ENCODE assay signal across 8 cellular contexts in the genomic region with DNA sequence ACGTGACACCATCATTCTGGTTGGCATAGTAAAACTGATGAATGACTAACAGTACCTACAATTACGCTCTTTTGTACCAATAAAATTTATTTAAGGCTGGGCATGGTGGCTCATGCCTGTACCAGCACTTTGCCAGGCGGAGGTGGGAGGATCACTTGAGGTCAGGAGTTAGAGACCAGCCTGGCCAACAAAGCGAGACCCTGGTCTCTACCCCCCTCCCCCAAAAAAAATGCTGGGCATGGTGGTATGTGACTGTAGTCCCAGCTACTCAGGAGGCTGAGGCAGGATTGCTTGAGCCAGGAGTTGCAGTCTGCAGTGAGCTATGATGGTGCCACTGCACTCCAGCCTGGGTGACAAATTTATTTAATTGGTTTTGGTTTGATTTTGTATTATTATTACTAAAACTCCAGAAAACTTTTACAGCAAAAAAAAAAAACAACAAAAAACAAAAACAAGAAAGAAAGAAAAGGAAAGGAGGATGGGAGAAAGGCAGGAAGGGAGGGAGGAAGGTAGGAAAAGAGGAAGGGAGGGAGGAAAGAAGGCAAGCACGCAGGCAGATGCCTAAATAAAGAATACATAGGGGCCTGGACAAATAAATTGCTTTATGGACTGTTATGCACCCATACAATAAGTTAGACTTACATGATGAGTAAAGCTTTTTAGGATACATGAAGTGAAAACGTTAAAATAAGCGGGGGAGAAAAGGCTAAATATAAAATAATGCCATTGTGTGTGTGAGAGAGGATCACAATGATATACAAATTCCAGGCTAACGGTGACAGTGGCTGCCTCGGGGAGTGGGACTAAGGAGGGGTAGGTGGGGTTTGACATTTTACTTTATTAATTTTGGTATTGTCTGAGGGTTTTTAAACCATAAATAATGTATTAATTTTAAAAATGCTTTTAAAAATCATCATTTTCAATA. TPM values are rescaled to one million over a fixed set of nuclear protein-coding genes. Genes with fewer than 3 reads are reported as not detected.
A peak's percentile ranks its signal among the peaks of the same experiment; 100 is the strongest.
DNase-seq lines count a peak whose midpoint lies in the region; ATAC-seq and TF ChIP-seq lines count a peak whose summit lies in the region.

No MANE protein-coding gene starts in this region.

- peaks cover 9% of the 10 kb centered on the region for H3K4me1 ChIP-seq in HAP-1
- H3K4me1 ChIP-seq in foreskin keratinocyte = peaks cover 7% of the 10 kb centered on the region
- peaks cover 12% of the 10 kb centered on the region for H3K4me1 ChIP-seq in skeletal muscle satellite cell (ENCODE audit: control insufficient read depth, insufficient read depth, low read length)
- H3K4me1 ChIP-seq in body of pancreas = peaks cover 16% of the 10 kb centered on the region

- TF ChIP-seq CTCF in foreskin keratinocyte (conservative IDR thresholded peaks at IDR 0.05) (no peak), body of pancreas (IDR thresholded peaks at IDR 0.05) (no peak)

- H3K9ac ChIP-seq in SK-N-MC (ENCODE audit: insufficient read length) = peak overlapping the region; percentile 47
- peak overlapping the region; percentile 92 for H3K9ac ChIP-seq in skeletal muscle satellite cell (ENCODE audit: low read depth, low read length)

- ATAC-seq in foreskin keratinocyte (no peak), body of pancreas (no peak), HG03280 (IDR thresholded peaks at IDR 0.05; ENCODE audit: unreplicated experiment) (no peak)

- H3K4me3 ChIP-seq in HAP-1 = peak overlapping the region; percentile 65
- peak overlapping the region; percentile 77 for H3K4me3 ChIP-seq in SK-N-MC
- peak overlapping the region; percentile 96 for H3K4me3 ChIP-seq in skeletal muscle satellite cell (ENCODE audit: low read length)
- H3K4me3 ChIP-seq in body of pancreas = peak overlapping the region in 1 of 2 donors; percentile 86

- no peak for DNase-seq in HAP-1 (ENCODE audit: low spot score in 2 of 2)
- no peak for DNase-seq in SK-N-MC (ENCODE audit: low read depth, low spot score)
- no peak for DNase-seq in foreskin keratinocyte
- DNase-seq in EL = no peak
- no peak for DNase-seq in cerebellar cortex (ENCODE audit: low spot score)
- DNase-seq in body of pancreas = no peak

- no peak overlapping the region for H3K27ac ChIP-seq in SK-N-MC
- peak overlapping the region; percentile 1 for H3K27ac ChIP-seq in foreskin keratinocyte
- H3K27ac ChIP-seq in body of pancreas = peak overlapping the region in 2 of 4 donors; percentile 34 to 80

- H3K27me3 ChIP-seq in HAP-1 (ENCODE audit: low read depth) (no peaks in the 10 kb centered on the region), foreskin keratinocyte (no peaks in the 10 kb centered on the region), skeletal muscle satellite cell (ENCODE audit: control insufficient read depth, insufficient read depth, low read length) (peaks cover 7% of the 10 kb centered on the region), body of pancreas (no peaks in the 10 kb centered on the region)

- in situ Hi-C loops in HAP-1 (cut with MboI; ENCODE audit: low sequenced_read_pairs) = no loop called here

- no peak for TF ChIP-seq POLR2A in body of pancreas (IDR thresholded peaks at IDR 0.05)

- H3K9me3 ChIP-seq in HAP-1 (no peaks in the 10 kb centered on the region), SK-N-MC (ENCODE audit: low read depth, low read length) (no peaks in the 10 kb centered on the region), skeletal muscle satellite cell (replicated peaks; ENCODE audit: low read length) (no peaks in the 10 kb centered on the region), body of pancreas (no peaks in the 10 kb centered on the region)

- H3K4me2 ChIP-seq in skeletal muscle satellite cell (ENCODE audit: low read length) = peak overlapping the region; percentile 88

- H3K36me3 ChIP-seq in HAP-1 (replicated peaks) (peaks cover 20% of the 10 kb centered on the region), SK-N-MC (ENCODE audit: insufficient read depth, low read length) (peaks cover 15% of the 10 kb centered on the region; the same call in 1 of the 2 replicates), skeletal muscle satellite cell (ENCODE audit: insufficient read depth, low read length) (peaks cover 24% of the 10 kb centered on the region), body of pancreas (replicated peaks in 1 of 2; ENCODE audit: insufficient read depth in 1 of 2, low read depth in 2 of 2) (peaks cover 0 to 14% of the 10 kb centered on the region in 2 donors)

- 53 to 55% methylated on average over 9 of the region's 9 CpGs for whole genome bisulfite sequencing in body of pancreas, 2 donors

- intact Hi-C loops in body of pancreas (cut with DNase I) = no loop called here

RNA-seq across cellular contexts. Expression of a gene that starts 0.7 kb away (rescaled TPM):
- total RNA-seq in foreskin keratinocyte (6.9 and 7.5 TPM in 2 replicates), body of pancreas (10 to 100 TPM in 1 of 2 donors, 1 to 10 TPM in 1; 9.1 to 10.9 TPM)
- 4.9 and 5.5 TPM in 2 replicates for polyA plus RNA-seq in foreskin keratinocyte
- 6.3 and 9.2 TPM in 2 replicates for total RNA-seq in skeletal muscle satellite cell (2012; rRNA removed)

RNA-seq across cellular contexts. Expression of a gene that starts 27.7 kb away (rescaled TPM):
- 3.8 and 4.2 TPM in 2 replicates for total RNA-seq in foreskin keratinocyte
- 2.2 and 2.4 TPM in 2 replicates for polyA plus RNA-seq in foreskin keratinocyte
- 3.8 and 3.9 TPM in 2 replicates for total RNA-seq in skeletal muscle satellite cell (2012; rRNA removed)
- total RNA-seq in body of pancreas = 1 to 10 TPM; 2.3 to 2.6 TPM

RNA-seq across cellular contexts. Expression of a gene that starts 34.7 kb away (rescaled TPM):
- total RNA-seq in foreskin keratinocyte = 1.3 and 1.7 TPM in 2 replicates
- 1.4 and 1.8 TPM in 2 replicates for polyA plus RNA-seq in foreskin keratinocyte
- total RNA-seq in skeletal muscle satellite cell (2012; rRNA removed) = 1.3 and 1.5 TPM in 2 replicates
- under 1 TPM in 1 of 2 donors, not detected in 1; 0.52 TPM for total RNA-seq in body of pancreas

RNA-seq across cellular contexts. Expression of a gene that starts 42.5 kb away (rescaled TPM):
- total RNA-seq in foreskin keratinocyte (7.4 and 10.1 TPM in 2 replicates), body of pancreas (10 to 100 TPM in 1 of 2 donors, 1 to 10 TPM in 1; 8.2 to 22.8 TPM)
- 4.3 and 4.5 TPM in 2 replicates for polyA plus RNA-seq in foreskin keratinocyte
- 8.6 and 8.7 TPM in 2 replicates for total RNA-seq in skeletal muscle satellite cell (2012; rRNA removed)

RNA-seq across cellular contexts. Expression of a gene that starts 57.0 kb away (rescaled TPM):
- total RNA-seq in foreskin keratinocyte = 5.5 and 6.0 TPM in 2 replicates
- 2.9 TPM in 2 replicates for polyA plus RNA-seq in foreskin keratinocyte
- 4.4 and 5.6 TPM in 2 replicates for total RNA-seq in skeletal muscle satellite cell (2012; rRNA removed)
- total RNA-seq in body of pancreas = 1 to 10 TPM in 1 of 2 donors, under 1 TPM in 1; 0.66 to 2.3 TPM
